21 cellular contexts compared by ENCODE assay signal in genomic region chr9:569276-569675, GRCh38.
DNase-seq lines count a peak whose midpoint lies in the region; ATAC-seq and TF ChIP-seq lines count a peak whose summit lies in the region.
"Had no signal": no experiment of that assay in that cellular context is flagged by ENCODE, and none has a peak within 500 bp of the region (broad histone marks: within the 10 kb centered on the region; RNA-seq: fewer than 3 reads in every experiment).

No MANE protein-coding gene starts in this region.

- H3K79me2 ChIP-seq in Karpas-422 (ENCODE audit: low read length) (peaks cover 58% of the 10 kb centered on the region), OCI-LY1 (ENCODE audit: insufficient read depth, low read length) (peaks cover 6% of the 10 kb centered on the region)

- DNase-seq in Karpas-422 (peak; percentile 80), dorsolateral prefrontal cortex (no peak), memory B cell (ENCODE audit: low spot score in 2 of 2) (no peak), NCI-H526 (lab: John Stamatoyannopoulos, UW) (no peak), NCI-H524 (lab: John Stamatoyannopoulos, UW) (no peak)
- DNase-seq in activated naive CD8-positive, alpha-beta T cell treated with anti-CD3 and anti-CD28 coated beads for 36 hours: no peak
- DNase-seq: Calu3; CD8-positive, alpha-beta T cell; DMS53; NCI-H1105; NCI-H2081; NCI-H2171 treated with DMSO at 0.1 percent for 48 hours; NCI-H446; NCI-H748 treated with DMSO at 0.1 percent for 48 hours; PC-3; RPMI8226 had no signal

- H3F3A ChIP-seq in OCI-LY1 (ENCODE audit: insufficient read depth, low read length): no peaks in the 10 kb centered on the region

- TF ChIP-seq CTCF in OCI-LY1 (IDR thresholded peaks at IDR 0.05; ENCODE audit: low read length) (no peak), dorsolateral prefrontal cortex (IDR thresholded peaks at IDR 0.05 in 54 of 56, conservative IDR thresholded peaks at IDR 0.05 in 2 of 56; ENCODE audit: low read depth in 1 of 56, partially characterized antibody in 56 of 56) (no peak)

- H3K4me2 ChIP-seq in Karpas-422 (ENCODE audit: low read depth, low read length, poor library complexity, severe bottlenecking) (peak overlapping the region; percentile 75), OCI-LY1 (ENCODE audit: low read length) (peak overlapping the region; percentile 63)
- H3K4me2 ChIP-seq: BLaER1 treated with 17β-estradiol and CSF1 and Interleukin-3, amounts not matched to agents 10 nM and 100 nM; GM23338 had no signal

- no peaks in the 10 kb centered on the region for H3K36me3 Mint-ChIP-seq in memory B cell
- H3K36me3 Mint-ChIP-seq in activated naive CD8-positive, alpha-beta T cell treated with anti-CD3 and anti-CD28 coated beads for 36 hours: peaks cover 4% of the 10 kb centered on the region
- H3K36me3 Mint-ChIP-seq: CD8-positive, alpha-beta T cell had no signal

- H3K27me3 ChIP-seq in Karpas-422 (ENCODE audit: low read length) (no peaks in the 10 kb centered on the region), OCI-LY1 (ENCODE audit: insufficient read depth, low read length) (no peaks in the 10 kb centered on the region), dorsolateral prefrontal cortex (no peaks in the 10 kb centered on the region)
- H3K27me3 ChIP-seq: BLaER1 treated with 17β-estradiol and CSF1 and Interleukin-3, amounts not matched to agents 10 nM and 100 nM; SJSA1 had no signal

- H3K27ac ChIP-seq in Karpas-422 (ENCODE audit: low read length) (peak overlapping the region; percentile 98), OCI-LY1 (ENCODE audit: low read depth, low read length, poor library complexity, severe bottlenecking) (peak overlapping the region; percentile 94), dorsolateral prefrontal cortex (peak overlapping the region in 42 of 59 donors; percentile 12 to 93 (median 79))
- H3K27ac ChIP-seq: BLaER1 treated with 17β-estradiol and CSF1 and Interleukin-3, amounts not matched to agents 10 nM and 100 nM; SJSA1 had no signal

- intact Hi-C loops in dorsolateral prefrontal cortex (cut with DNase I): loop anchor here (5.0 to 10.0 kb wide), 2 partner anchors 43 to 94 kb away; no protein-coding TSS in a partner anchor

- H3K4me1 Mint-ChIP-seq in memory B cell: peaks cover 31% of the 10 kb centered on the region
- peaks cover 2% of the 10 kb centered on the region for H3K4me1 Mint-ChIP-seq in activated naive CD8-positive, alpha-beta T cell treated with anti-CD3 and anti-CD28 coated beads for 36 hours

- ATAC-seq in memory B cell (ENCODE audit: low read depth): no peak
- ATAC-seq: CD8-positive, alpha-beta T cell; GM23338; HCT116; PC-3 had no signal

- H3K9me3 ChIP-seq in Karpas-422 (ENCODE audit: low read length) (no peaks in the 10 kb centered on the region), OCI-LY1 (ENCODE audit: low read length) (no peaks in the 10 kb centered on the region)
- H3K9me3 ChIP-seq: SJSA1 had no signal

- peak overlapping the region; percentile 63 for H3K9ac ChIP-seq in Karpas-422 (ENCODE audit: low read length)
- H3K9ac ChIP-seq in OCI-LY1 (ENCODE audit: low read length): peak overlapping the region; percentile 40; the same call in 1 of the 2 replicates
- H3K9ac ChIP-seq: BLaER1 treated with 17β-estradiol and CSF1 and Interleukin-3, amounts not matched to agents 10 nM and 100 nM had no signal

- peaks cover 1% of the 10 kb centered on the region for H3K9me3 Mint-ChIP-seq in memory B cell
- no peaks in the 10 kb centered on the region for H3K9me3 Mint-ChIP-seq in activated naive CD8-positive, alpha-beta T cell treated with anti-CD3 and anti-CD28 coated beads for 36 hours
- H3K9me3 Mint-ChIP-seq: CD8-positive, alpha-beta T cell had no signal

- H3K27ac Mint-ChIP-seq in memory B cell: peak overlapping the region; percentile 55
- no peak overlapping the region for H3K27ac Mint-ChIP-seq in activated naive CD8-positive, alpha-beta T cell treated with anti-CD3 and anti-CD28 coated beads for 36 hours
- H3K27ac Mint-ChIP-seq: CD8-positive, alpha-beta T cell; GM23338 had no signal

- H3K4me3 ChIP-seq in Karpas-422 (ENCODE audit: low read length) (peak overlapping the region; percentile 50), OCI-LY1 (ENCODE audit: low read depth, low read length, poor library complexity, severe bottlenecking) (peak overlapping the region; percentile 38), dorsolateral prefrontal cortex (no peak overlapping the region)
- H3K4me3 ChIP-seq: BLaER1 treated with 17β-estradiol and CSF1 and Interleukin-3, amounts not matched to agents 10 nM and 100 nM; GM23338; SJSA1 had no signal

- H3K4me1 ChIP-seq in Karpas-422 (ENCODE audit: low read length): peaks cover 90% of the 10 kb centered on the region
- peaks cover 90% of the 10 kb centered on the region for H3K4me1 ChIP-seq in OCI-LY1 (ENCODE audit: insufficient read depth, low read length, severe bottlenecking)
- H3K4me1 ChIP-seq: SJSA1 had no signal

- H3K36me3 ChIP-seq in Karpas-422 (ENCODE audit: insufficient read depth, low read length): peaks cover 14% of the 10 kb centered on the region; the same call in 1 of the 2 replicates
- H3K36me3 ChIP-seq in OCI-LY1 (ENCODE audit: insufficient read depth, low read length): peaks cover 8% of the 10 kb centered on the region; the same call in 1 of the 2 replicates
- H3K36me3 ChIP-seq: BLaER1 treated with 17β-estradiol and CSF1 and Interleukin-3, amounts not matched to agents 10 nM and 100 nM; SJSA1 had no signal

- peak overlapping the region; percentile 71 for H2AFZ ChIP-seq in Karpas-422 (ENCODE audit: low read length)
- H2AFZ ChIP-seq in OCI-LY1 (ENCODE audit: low read length): no peak overlapping the region
- H2AFZ ChIP-seq: GM23338 had no signal

- no peak overlapping the region for H3K4me3 Mint-ChIP-seq in memory B cell
- no peak overlapping the region for H3K4me3 Mint-ChIP-seq in activated naive CD8-positive, alpha-beta T cell treated with anti-CD3 and anti-CD28 coated beads for 36 hours
- H3K4me3 Mint-ChIP-seq: CD8-positive, alpha-beta T cell; GM23338 had no signal

- H3K27me3 Mint-ChIP-seq in memory B cell: no peaks in the 10 kb centered on the region
- H3K27me3 Mint-ChIP-seq in activated naive CD8-positive, alpha-beta T cell treated with anti-CD3 and anti-CD28 coated beads for 36 hours: no peaks in the 10 kb centered on the region

- H3K9me2 ChIP-seq in Karpas-422 (replicated peaks; ENCODE audit: insufficient read depth, low read length) (no peaks in the 10 kb centered on the region), OCI-LY1 (ENCODE audit: low read depth, low read length) (no peaks in the 10 kb centered on the region)

- H4K20me1 ChIP-seq in Karpas-422 (ENCODE audit: insufficient read depth, low read depth, low read length) (no peaks in the 10 kb centered on the region), OCI-LY1 (ENCODE audit: insufficient read depth, low read length) (no peaks in the 10 kb centered on the region)
- H4K20me1 ChIP-seq: BLaER1 treated with 17β-estradiol and CSF1 and Interleukin-3, amounts not matched to agents 10 nM and 100 nM had no signal

Comparison
In these comparisons a context has a peak if more than half of its experiments do, and no peak if none do; other contexts are left out.
1. H3K4me3 ChIP-seq: peak in Karpas-422 (single experiment) and OCI-LY1 (single experiment); none in dorsolateral prefrontal cortex (0 of 59).
2. Peak in every context shown above with its lines, with median percentiles within 50 percentile points of each other: H3K27ac ChIP-seq.